9 cellular contexts compared by ENCODE assay signal in the genomic region with DNA sequence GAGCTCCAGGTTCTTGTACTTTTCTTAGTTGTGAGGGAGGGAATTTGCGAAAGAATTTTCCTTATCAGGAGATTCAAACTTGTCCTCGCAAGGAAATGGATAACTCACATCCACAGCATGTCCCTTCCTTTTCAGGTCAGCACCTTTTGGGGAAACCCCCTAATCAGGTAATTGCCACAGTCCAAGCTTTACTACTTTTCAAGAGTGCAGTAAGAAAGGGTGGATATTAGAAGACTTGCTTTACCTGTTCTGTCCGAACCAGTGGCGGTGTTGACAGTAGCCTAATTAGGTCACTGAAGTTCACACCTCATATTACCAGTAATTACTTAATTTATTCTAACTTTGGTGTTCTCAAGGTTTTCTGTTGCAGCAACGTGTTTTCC. TPM values are rescaled to one million over a fixed set of nuclear protein-coding genes. Genes with fewer than 3 reads are reported as not detected.
DNase-seq lines count a peak whose midpoint lies in the region; ATAC-seq and TF ChIP-seq lines count a peak whose summit lies in the region.
"Had no signal": no experiment of that assay in that cellular context is flagged by ENCODE, and none has a peak within 500 bp of the region (broad histone marks: within the 10 kb centered on the region; RNA-seq: fewer than 3 reads in every experiment).

No MANE protein-coding gene starts in this region.

- peak overlapping the region; percentile 42 to 82 for H3K4me3 ChIP-seq in CD4-positive, alpha-beta memory T cell (ENCODE audit: low read length in 2 of 2)
- H3K4me3 ChIP-seq in tibial artery = peak overlapping the region; percentile 64 to 76

- no peaks in the 10 kb centered on the region for H3K27me3 ChIP-seq in CD4-positive, alpha-beta memory T cell (ENCODE audit: insufficient read depth, low read length)
- H3K27me3 ChIP-seq in tibial artery = no peaks in the 10 kb centered on the region

- no peak for TF ChIP-seq CTCF in tibial artery (IDR thresholded peaks at IDR 0.05)

- DNase-seq in CD4-positive, alpha-beta memory T cell = no peak
- DNase-seq in left lobe of liver (ENCODE audit: low spot score) (no peak), tibial artery (no peak), SIG-M5 (lab: John Stamatoyannopoulos, UW) (no peak), NCI-H2227 (lab: John Stamatoyannopoulos, UW; ENCODE audit: unreplicated experiment) (no peak)

- H3K9me3 ChIP-seq in CD4-positive, alpha-beta memory T cell (ENCODE audit: control insufficient read depth in 1 of 2, low read length in 2 of 2) = no peaks in the 10 kb centered on the region
- H3K9me3 ChIP-seq in tibial artery = no peaks in the 10 kb centered on the region

- intact Hi-C loops in CD4-positive, alpha-beta memory T cell (cut with micrococcal nuclease) = loop anchor here (1.0 to 5.0 kb wide), 2 partner anchors 106 to 1486 kb away; partner anchors contain the start of genes CEP290, GALNT4 and TMTC3
- intact Hi-C loops in tibial artery (cut with DNase I; ENCODE audit: low total_unique reads) = no loop called here

- peaks cover 35 to 58% (median 48%) of the 10 kb centered on the region in 4 donors for H3K4me1 Mint-ChIP-seq in CD4-positive, alpha-beta memory T cell

- H3K4me1 ChIP-seq in CD4-positive, alpha-beta memory T cell (ENCODE audit: insufficient read depth, low read length) = peaks cover 41% of the 10 kb centered on the region
- H3K4me1 ChIP-seq in tibial artery = peaks cover 0 to 45% (median 8%) of the 10 kb centered on the region in 4 donors

- POLR2A ChIA-PET in CD4-positive, alpha-beta memory T cell (lab: Charles Lee; ENCODE audit: partially characterized antibody) = interaction anchor here (1.1 to 2.5 kb wide), 4 partner anchors 8 to 106 kb away, joined by 3 to 10 read pairs (median 4); partner anchors contain the start of genes CEP290 and TMTC3

- no peaks in the 10 kb centered on the region for H3K36me3 ChIP-seq in CD4-positive, alpha-beta memory T cell (ENCODE audit: insufficient read depth, low read length)
- no peaks in the 10 kb centered on the region for H3K36me3 ChIP-seq in tibial artery

- peak overlapping the region; percentile 92 to 99 (median 96) for H3K4me3 Mint-ChIP-seq in CD4-positive, alpha-beta memory T cell

- peaks cover 0 to 8% of the 10 kb centered on the region in 2 donors for H3K36me3 Mint-ChIP-seq in CD4-positive, alpha-beta memory T cell

- H3K27me3 Mint-ChIP-seq in CD4-positive, alpha-beta memory T cell = no peaks in the 10 kb centered on the region

- peak overlapping the region; percentile 85 to 98 (median 95) for H3K27ac Mint-ChIP-seq in CD4-positive, alpha-beta memory T cell

- peak overlapping the region; percentile 56 for H3K27ac ChIP-seq in CD4-positive, alpha-beta memory T cell (ENCODE audit: low read depth, low read length)
- peak overlapping the region; percentile 31 for H3K27ac ChIP-seq in angular gyrus (ENCODE audit: low read depth, low read length)
- H3K27ac ChIP-seq in tibial artery = peak overlapping the region; percentile 72 to 79

- H3K9me3 Mint-ChIP-seq in CD4-positive, alpha-beta memory T cell = no peaks in the 10 kb centered on the region

- ATAC-seq in GM19467 (IDR thresholded peaks at IDR 0.05; ENCODE audit: unreplicated experiment) (peak; percentile 9), HG03469 (IDR thresholded peaks at IDR 0.05; ENCODE audit: unreplicated experiment) (peak; percentile 4), left lobe of liver (peak; percentile 45)

- CTCF ChIA-PET in CD4-positive, alpha-beta memory T cell (lab: Charles Lee; ENCODE audit: partially characterized antibody) = no interaction called here

RNA-seq across cellular contexts. Expression of gene C12orf50, which starts 6.7 kb away (rescaled TPM):
- under 1 TPM in 1 of 2 experiments, not detected in 1; 0.09 TPM for total RNA-seq in CD4-positive, alpha-beta memory T cell
- polyA plus RNA-seq in CD4-positive, alpha-beta memory T cell = not detected
- total RNA-seq in left lobe of liver = 0.05 TPM
- total RNA-seq: M059J had no signal
